In genomic region chr14:54129850-54130640, GRCh38 we compare ENCODE assay signal across 26 cellular contexts.
"Had no signal": no experiment of that assay in that cellular context is flagged by ENCODE, and none has a peak within 500 bp of the region (broad histone marks: within the 10 kb centered on the region; RNA-seq: fewer than 3 reads in every experiment).

No MANE protein-coding gene starts in this region.

- H3K4me3 ChIP-seq: coronary artery, esophagus muscularis mucosa, lung, neural progenitor cell, smooth muscle cell, suprapubic skin, transverse colon, upper lobe of right lung, vagina had no signal

- H3K79me2 ChIP-seq: parathyroid adenoma had no signal

- FAIRE-seq: endothelial cell of umbilical vein, keratinocyte had no signal

- DNase-seq: dermis blood vessel endothelial cell; effector memory CD4-positive, alpha-beta T cell; foreskin melanocyte; glutamatergic neuron; hypothalamus; immature natural killer cell; naive thymus-derived CD4-positive, alpha-beta T cell; stimulated activated CD4-positive, alpha-beta T cell treated with anti-CD3 and anti-CD28 coated beads, Interleukin-12 subunit alpha, Interleukin-12 subunit beta, amount 100 ng/mL, for 4 hours; stimulated activated CD4-positive, alpha-beta T cell treated with anti-CD3 and anti-CD28 coated beads, Interleukin-1b, Interleukin-23, amount 100 ng/mL, for 48 hours; stimulated activated CD4-positive, alpha-beta T cell treated with anti-CD3 and anti-CD28 coated beads, Interleukin-4, amount 100 ng/mL, for 1 hour; stimulated activated CD8-positive, alpha-beta memory T cell treated with anti-CD3 and anti-CD28 coated beads, Interleukin-4, amount 100 ng/mL, for 48 hours; stimulated activated naive CD4-positive, alpha-beta T cell; stimulated activated naive CD8-positive, alpha-beta T cell treated with anti-CD3 and anti-CD28 coated beads, Interleukin-15, amount 100 ng/mL, for 72 hours; transverse colon; upper lobe of right lung had no signal

- H2AFZ ChIP-seq: neural progenitor cell, parathyroid adenoma had no signal

- H3K27ac ChIP-seq: coronary artery, esophagus muscularis mucosa, neural progenitor cell, parathyroid adenoma, suprapubic skin, transverse colon, upper lobe of right lung, vagina had no signal

- H3K27me3 ChIP-seq: esophagus muscularis mucosa, neural progenitor cell, suprapubic skin, transverse colon, upper lobe of right lung, vagina had no signal

- H3K4me2 ChIP-seq: neural progenitor cell, smooth muscle cell had no signal

- H3K9ac ChIP-seq: neural progenitor cell, parathyroid adenoma had no signal

- H3K36me3 ChIP-seq: esophagus muscularis mucosa, neural progenitor cell, suprapubic skin, transverse colon, upper lobe of right lung, vagina had no signal

- H3K4me1 ChIP-seq: esophagus muscularis mucosa, neural progenitor cell, parathyroid adenoma, suprapubic skin, transverse colon, upper lobe of right lung, vagina had no signal

- ATAC-seq: naive thymus-derived CD4-positive, alpha-beta T cell; sciatic nerve; stimulated activated naive CD8-positive, alpha-beta T cell treated with anti-CD3 and anti-CD28 coated beads, Interleukin-15, amount 100 ng/mL, for 72 hours; upper lobe of right lung had no signal

- H3K9me3 ChIP-seq: esophagus muscularis mucosa, suprapubic skin, transverse colon, upper lobe of right lung, vagina had no signal
